1 cellular context compared by ENCODE assay signal in the genomic region with DNA sequence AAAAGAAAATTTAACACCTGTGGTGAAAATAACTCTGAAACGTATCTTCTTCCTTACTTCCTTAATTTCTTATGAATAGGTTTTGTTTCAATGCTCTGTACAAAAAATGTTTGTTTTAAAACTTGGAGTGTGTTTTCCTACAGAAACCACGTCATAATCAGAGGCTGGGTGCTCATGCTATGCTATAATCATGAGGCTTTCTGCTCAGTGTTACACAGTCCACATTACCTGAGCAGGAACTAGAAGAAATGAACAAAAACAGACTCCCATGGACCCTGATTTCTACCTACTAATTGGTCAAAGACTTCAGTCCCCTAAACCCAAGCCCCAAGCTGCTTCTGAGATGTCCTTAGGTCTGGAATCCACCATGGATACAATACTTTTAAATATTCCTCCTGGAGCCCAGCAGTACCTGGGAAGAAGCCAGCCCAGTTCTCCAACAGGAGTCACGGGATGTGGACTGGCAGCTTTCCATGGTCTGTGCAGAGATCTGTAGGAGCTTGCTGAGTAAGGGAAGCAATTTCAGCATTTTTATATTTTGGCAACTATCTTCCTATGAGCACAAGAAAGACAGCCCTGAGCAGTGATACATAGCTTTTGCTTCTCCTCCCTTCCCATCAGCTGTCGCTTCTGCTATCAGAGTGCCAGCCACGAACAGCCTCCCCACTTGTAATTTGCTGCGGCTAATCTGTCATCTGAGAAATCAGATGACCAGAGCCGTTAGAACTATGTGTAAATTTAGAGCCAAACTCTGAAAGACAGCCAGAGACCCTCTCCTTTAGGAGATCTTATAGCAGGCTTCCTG.
TF ChIP-seq lines count a peak whose summit lies in the region.

No MANE protein-coding gene starts in this region.

TF ChIP-seq in H1, 55 proteins besides CTCF, POLR2A, EP300 and RAD21 (continued from another document):
- TF ChIP-seq JUND (IDR thresholded peaks at IDR 0.05; ENCODE audit: low read length) (no peak), POU5F1 (IDR thresholded peaks at IDR 0.05; ENCODE audit: low read depth, low read length) (no peak), KDM5A (IDR thresholded peaks at IDR 0.05; ENCODE audit: low read length) (no peak), CREB1 (IDR thresholded peaks at IDR 0.05) (no peak), SUZ12 (IDR thresholded peaks at IDR 0.05; ENCODE audit: low read length) (no peak), FOSL1 (IDR thresholded peaks at IDR 0.05; ENCODE audit: insufficient read depth, low read depth, low read length) (no peak), RFX5 (IDR thresholded peaks at IDR 0.05; ENCODE audit: borderline replicate concordance, low read depth, low read length) (no peak)
- TF ChIP-seq, protein P1, sequence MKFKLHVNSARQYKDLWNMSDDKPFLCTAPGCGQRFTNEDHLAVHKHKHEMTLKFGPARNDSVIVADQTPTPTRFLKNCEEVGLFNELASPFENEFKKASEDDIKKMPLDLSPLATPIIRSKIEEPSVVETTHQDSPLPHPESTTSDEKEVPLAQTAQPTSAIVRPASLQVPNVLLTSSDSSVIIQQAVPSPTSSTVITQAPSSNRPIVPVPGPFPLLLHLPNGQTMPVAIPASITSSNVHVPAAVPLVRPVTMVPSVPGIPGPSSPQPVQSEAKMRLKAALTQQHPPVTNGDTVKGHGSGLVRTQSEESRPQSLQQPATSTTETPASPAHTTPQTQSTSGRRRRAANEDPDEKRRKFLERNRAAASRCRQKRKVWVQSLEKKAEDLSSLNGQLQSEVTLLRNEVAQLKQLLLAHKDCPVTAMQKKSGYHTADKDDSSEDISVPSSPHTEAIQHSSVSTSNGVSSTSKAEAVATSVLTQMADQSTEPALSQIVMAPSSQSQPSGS (IDR thresholded peaks at IDR 0.05; ENCODE audit: low read length) = no peak
